Comparison of ENCODE assay signal across 23 cellular contexts in genomic region chr10:739403-739802, GRCh38. TPM values are rescaled to one million over a fixed set of nuclear protein-coding genes. Genes with fewer than 3 reads are reported as not detected.
DNase-seq lines count a peak whose midpoint lies in the region; ATAC-seq, FAIRE-seq and TF ChIP-seq lines count a peak whose summit lies in the region.
"Had no signal": no experiment of that assay in that cellular context is flagged by ENCODE, and none has a peak within 500 bp of the region (broad histone marks: within the 10 kb centered on the region; RNA-seq: fewer than 3 reads in every experiment).

No MANE protein-coding gene starts in this region.

- CTCF ChIA-PET in HEK293 (lab: Yijun Ruan, JAX) = no interaction called here

- H4K91ac ChIP-seq in neuronal stem cell (ENCODE audit: low read depth, low read length, poor library complexity) = no peak overlapping the region

- H2BK5ac ChIP-seq in neuronal stem cell (ENCODE audit: low read length) = no peak overlapping the region

- no peak overlapping the region for H2BK15ac ChIP-seq in neuronal stem cell (ENCODE audit: low read length)

- ATAC-seq in GM21786 (IDR thresholded peaks at IDR 0.05; ENCODE audit: unreplicated experiment) = no peak
- no peak for ATAC-seq in GM19324 (IDR thresholded peaks at IDR 0.05; ENCODE audit: low FRiP score, unreplicated experiment)
- ATAC-seq: GM23338 had no signal

- no CpG with 5 or more reads among the region's 3 CpGs for WGBS in neuronal stem cell (ENCODE audit: extremely low coverage in 2 of 2, insufficient read length in 2 of 2, insufficient replicate concordance in 1 of 2), 2 donors
- WGBS in stomach, 5 donors = 86 to 100% (median 92%) methylated on average over 3 of the region's 3 CpGs

- TF ChIP-seq EP300 in stomach (IDR thresholded peaks at IDR 0.05) = no peak

- H2BK12ac ChIP-seq in neuronal stem cell (ENCODE audit: low read length) = no peak overlapping the region

- TF ChIP-seq CTCF in HEK293 (tag by site-specific recombination; IDR thresholded peaks at IDR 0.05) (no peak), bronchial epithelial cell (IDR thresholded peaks at IDR 0.05; ENCODE audit: insufficient read depth, low read length, severe bottlenecking) (no peak), stomach (IDR thresholded peaks at IDR 0.05) (no peak)

- peak; percentile 62 for FAIRE-seq in bronchial epithelial cell (lab: Jason Lieb, UNC)
- FAIRE-seq: A204.1, G401.6 had no signal

- H3K4me3 ChIP-seq in HEK293 (ENCODE audit: low read depth, low read length) (no peak overlapping the region), bronchial epithelial cell (ENCODE audit: low read depth, low read length) (no peak overlapping the region), neuronal stem cell (ENCODE audit: low read length in 2 of 2) (peak overlapping the region in 1 of 2 donors; percentile 47), stomach (no peak overlapping the region)
- H3K4me3 ChIP-seq: GM23338 had no signal

- no peaks in the 10 kb centered on the region for H3K9me3 ChIP-seq in HEK293 (ENCODE audit: control insufficient read depth, insufficient read depth, low read depth, low read length)
- H3K9me3 ChIP-seq in neuronal stem cell (replicated peaks in 1 of 2; ENCODE audit: control insufficient read depth in 2 of 2, insufficient read depth in 1 of 2, low read depth in 1 of 2, low read length in 2 of 2) = peaks cover 4 to 5% of the 10 kb centered on the region in 2 donors
- peaks cover 0 to 6% (median 0%) of the 10 kb centered on the region in 4 donors for H3K9me3 ChIP-seq in stomach
- H3K9me3 ChIP-seq: BE2C had no signal

- peak overlapping the region; percentile 33 for H4K8ac ChIP-seq in neuronal stem cell (ENCODE audit: low read depth, low read length)

- H2AFZ ChIP-seq in neuronal stem cell (ENCODE audit: low read length) = no peak overlapping the region
- H2AFZ ChIP-seq: GM23338 had no signal

- no peaks in the 10 kb centered on the region for H3K27me3 ChIP-seq in bronchial epithelial cell (ENCODE audit: control insufficient read depth, insufficient read depth, low read length)
- peaks cover 0 to 3% (median 0%) of the 10 kb centered on the region in 3 experiments for H3K27me3 ChIP-seq in neuronal stem cell (ENCODE audit: control insufficient read depth in 3 of 3, insufficient read depth in 3 of 3, low read depth in 1 of 3, low read length in 3 of 3)
- peaks cover 0 to 7% (median 0%) of the 10 kb centered on the region in 3 donors for H3K27me3 ChIP-seq in stomach
- H3K27me3 ChIP-seq: BE2C had no signal

- H3K4me1 ChIP-seq in HEK293 (ENCODE audit: control insufficient read depth, insufficient read depth, low read length) = no peaks in the 10 kb centered on the region
- H3K4me1 ChIP-seq in neuronal stem cell (ENCODE audit: control insufficient read depth in 2 of 2, insufficient read depth in 1 of 2, low read depth in 1 of 2, low read length in 2 of 2) = peaks cover 0 to 4% of the 10 kb centered on the region in 2 donors
- H3K4me1 ChIP-seq in stomach = no peaks in the 10 kb centered on the region
- H3K4me1 ChIP-seq: BE2C had no signal

- TF ChIP-seq POLR2A in stomach (IDR thresholded peaks at IDR 0.05) = no peak

- H2AK5ac ChIP-seq in neuronal stem cell (ENCODE audit: low read depth, low read length) = no peak overlapping the region

- no peak overlapping the region for H3K23ac ChIP-seq in neuronal stem cell (ENCODE audit: low read depth, low read length, poor library complexity)

- H3K14ac ChIP-seq in neuronal stem cell (ENCODE audit: low read length) = peak overlapping the region; percentile 10

- H3K79me1 ChIP-seq in neuronal stem cell (ENCODE audit: low read depth, low read length) = peaks cover 2% of the 10 kb centered on the region

- peak overlapping the region; percentile 56 for H3K9ac ChIP-seq in neuronal stem cell (ENCODE audit: low read depth, low read length, poor library complexity)

- H3K27ac ChIP-seq in HEK293 (ENCODE audit: extremely low read depth, low read depth, low read length) = no peak overlapping the region
- peak overlapping the region; percentile 1 for H3K27ac ChIP-seq in neuronal stem cell (replicated peaks; ENCODE audit: low read length)
- H3K27ac ChIP-seq in stomach = no peak overlapping the region
- H3K27ac ChIP-seq: HL-60 had no signal

- H2BK120ac ChIP-seq in neuronal stem cell (ENCODE audit: low read depth, low read length) = no peak overlapping the region

- no peak overlapping the region for H3K18ac ChIP-seq in neuronal stem cell (ENCODE audit: low read length)

- POLR2A ChIA-PET in HEK293 (lab: Yijun Ruan, JAX) = no interaction called here

- H3K36me3 ChIP-seq in HEK293 (ENCODE audit: control insufficient read depth in 2 of 2, insufficient read depth in 1 of 2, low read length in 2 of 2) = no peaks in the 10 kb centered on the region
- H3K36me3 ChIP-seq in bronchial epithelial cell (ENCODE audit: control insufficient read depth, insufficient read depth, low read length) = no peaks in the 10 kb centered on the region
- H3K36me3 ChIP-seq in neuronal stem cell (replicated peaks in 1 of 2; ENCODE audit: control insufficient read depth in 2 of 2, insufficient read depth in 2 of 2, low read length in 2 of 2) = no peaks in the 10 kb centered on the region
- H3K36me3 ChIP-seq in stomach = no peaks in the 10 kb centered on the region
- H3K36me3 ChIP-seq: BE2C had no signal

- intact Hi-C loops in stomach (cut with DNase I; ENCODE audit: low total_unique reads) = no loop called here

- no peak overlapping the region for H3K4me2 ChIP-seq in neuronal stem cell (ENCODE audit: insufficient read depth, low read length, poor library complexity, severe bottlenecking)
- H3K4me2 ChIP-seq: GM23338 had no signal

- DNase-seq in bronchial epithelial cell (ENCODE audit: low read depth) (no peak), neuronal stem cell (ENCODE audit: low spot score) (no peak), stomach (no peak)
- DNase-seq: ACHN; BE2C; C1 segment of cervical spinal cord; CD4-positive, CD25-positive, alpha-beta regulatory T cell; CD8-positive, alpha-beta memory T cell; COR-L47; DMS 273 treated with DMSO at 0.1 percent for 48 hours; DMS53; DND-41; EL; H7; Karpas-422; KBM-7 had no signal

- H3K4ac ChIP-seq in neuronal stem cell (ENCODE audit: low read length) = peak overlapping the region; percentile 1

TF ChIP-seq in HEK293, 187 proteins besides CTCF, POLR2A, EP300 and RAD21:
- TF ChIP-seq ZNF302 (tag by site-specific recombination; IDR thresholded peaks at IDR 0.05; ENCODE audit: low read depth) = no peak
- TF ChIP-seq PRDM10 (tag by site-specific recombination; IDR thresholded peaks at IDR 0.05) = no peak
- TF ChIP-seq BCL11A (tag by site-specific recombination; IDR thresholded peaks at IDR 0.05; ENCODE audit: low read depth) = no peak
- TF ChIP-seq ZNF311 (tag by site-specific recombination; IDR thresholded peaks at IDR 0.05; ENCODE audit: borderline replicate concordance) = 0 out of 2 replicates have a peak, but pooled peaks have one; percentile 44
- no peak for TF ChIP-seq ELK4 (IDR thresholded peaks at IDR 0.05; ENCODE audit: borderline replicate concordance, low read depth, low read length)
TF ChIP-seq in HEK293: peak in this region for 1.

RNA-seq across cellular contexts. Expression of gene DIP2C, which starts 49.9 kb away (rescaled TPM):
- total RNA-seq in bronchial epithelial cell (0.53 and 0.64 TPM in 2 replicates), stomach (10 to 100 TPM; 19.3 to 40.1 (median 29.5) TPM)
- 8.1 TPM for polyA plus RNA-seq in neuronal stem cell (2013, experiment 1 of 2)
- 8.4 TPM for polyA plus RNA-seq in neuronal stem cell (2013, experiment 2 of 2)
- 1 to 10 TPM; 2.4 to 4.0 (median 2.9) TPM for polyA plus RNA-seq in stomach

Comparison
In these comparisons a context has a peak if more than half of its experiments do, and no peak if none do; other contexts are left out.
1. RNA of gene DIP2C, which starts 49.9 kb away (total RNA-seq): 19.3 to 40.1 TPM in stomach; 0.53 to 0.64 TPM in bronchial epithelial cell; every median in the first group is over 10 times any median in the second.